ENCODE assay signal across 8 cellular contexts in the genomic region with DNA sequence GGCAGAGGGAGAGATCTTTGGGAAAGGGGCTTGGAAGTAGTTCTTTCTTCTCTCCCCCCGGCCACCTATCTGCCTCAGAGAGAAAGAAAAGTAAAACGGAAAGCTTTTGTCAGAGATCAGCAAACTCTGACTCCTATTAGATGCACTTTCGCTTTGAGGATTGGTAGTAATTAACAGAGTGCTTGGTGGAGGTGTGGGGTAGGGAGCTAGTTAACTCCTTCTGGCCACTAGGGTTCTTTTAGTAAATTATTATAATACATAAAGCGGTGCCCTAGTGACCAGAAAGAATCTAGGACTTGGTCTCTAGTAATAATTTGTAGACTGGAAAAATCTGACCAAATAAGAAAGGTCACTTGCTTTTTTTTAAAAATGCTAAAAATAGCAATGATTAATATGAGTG. TPM values are rescaled to one million over a fixed set of nuclear protein-coding genes. Genes with fewer than 3 reads are reported as not detected.
DNase-seq lines count a peak whose midpoint lies in the region; ATAC-seq and TF ChIP-seq lines count a peak whose summit lies in the region.

No MANE protein-coding gene starts in this region.

- ATAC-seq in GM21529 (IDR thresholded peaks at IDR 0.05; ENCODE audit: unreplicated experiment): peak; percentile 93

- 60 to 83% methylated on average over 4 of the region's 4 CpGs for WGBS in thyroid gland, 2 donors

- no peak overlapping the region for H3K27ac ChIP-seq in DOHH2 (ENCODE audit: low read depth, low read length)
- H3K27ac ChIP-seq in thyroid gland: peak overlapping the region; percentile 37 to 74 (median 48)

- DNase-seq in RPMI8226: peak; percentile 66
- peak; percentile 25 for DNase-seq in iPS-NIHi7 (ENCODE audit: extremely low spot score)
- no peak for DNase-seq in thyroid gland
- DNase-seq in activated effector memory CD4-positive, alpha-beta T cell treated with anti-CD3 and anti-CD28 coated beads, Interleukin-2, amount 50 U/mL, for 16 hours: no peak
- no peak for DNase-seq in NCI-H524 treated with DMSO at 0.1 percent for 48 hours (lab: John Stamatoyannopoulos, UW)
- no peak for DNase-seq in C1 segment of cervical spinal cord (lab: John Stamatoyannopoulos, UW)

- intact Hi-C loops in thyroid gland (cut with DNase I): no loop called here

- no peaks in the 10 kb centered on the region for H3K79me2 ChIP-seq in DOHH2 (ENCODE audit: control insufficient read depth, low read length)

- no peaks in the 10 kb centered on the region for H3K4me1 ChIP-seq in DOHH2 (ENCODE audit: control insufficient read depth, low read length)
- H3K4me1 ChIP-seq in thyroid gland: peaks cover 9 to 26% of the 10 kb centered on the region in 2 donors

- no peak for TF ChIP-seq POLR2A in thyroid gland (IDR thresholded peaks at IDR 0.05)

- no peak overlapping the region for H3K4me3 ChIP-seq in DOHH2 (ENCODE audit: low read length)
- peak overlapping the region in 1 of 3 donors; percentile 14 for H3K4me3 ChIP-seq in thyroid gland (replicated peaks in 1 of 3)

- H3K9me2 ChIP-seq in DOHH2 (replicated peaks; ENCODE audit: control insufficient read depth, low read length): no peaks in the 10 kb centered on the region

- H3K27me3 ChIP-seq in DOHH2 (ENCODE audit: control insufficient read depth, low read length) (peaks cover 30% of the 10 kb centered on the region), thyroid gland (no peaks in the 10 kb centered on the region)

- H3K4me2 ChIP-seq in DOHH2 (ENCODE audit: low read length): peak overlapping the region; percentile 9; the same call in 1 of the 2 replicates

- H4K20me1 ChIP-seq in DOHH2 (ENCODE audit: control insufficient read depth, insufficient read depth, low read depth, low read length): no peaks in the 10 kb centered on the region

- no peaks in the 10 kb centered on the region for H3K36me3 ChIP-seq in DOHH2 (ENCODE audit: control insufficient read depth, low read length)
- H3K36me3 ChIP-seq in thyroid gland: no peaks in the 10 kb centered on the region

- peak; percentile 7 for TF ChIP-seq CTCF in DOHH2 (IDR thresholded peaks at IDR 0.05; ENCODE audit: low read depth, low read length, poor library complexity, severe bottlenecking)
- TF ChIP-seq CTCF in thyroid gland (IDR thresholded peaks at IDR 0.05): no peak

- no peaks in the 10 kb centered on the region for H3K9me3 ChIP-seq in DOHH2 (ENCODE audit: control insufficient read depth, insufficient read depth, low read length)
- no peaks in the 10 kb centered on the region for H3K9me3 ChIP-seq in thyroid gland

- no peaks in the 10 kb centered on the region for H3F3A ChIP-seq in DOHH2 (ENCODE audit: control insufficient read depth, insufficient read depth)

RNA-seq across cellular contexts. Expression of a gene that starts 54.6 kb away (rescaled TPM):
- 100 to 1,000 TPM in 2 of 4 donors, 10 to 100 TPM in 2; 79.8 to 182 (median 111) TPM for total RNA-seq in thyroid gland

Comparison
In these comparisons a context has a peak if more than half of its experiments do, and no peak if none do; other contexts are left out.
1. DNase-seq: peak in RPMI8226 (single experiment) and iPS-NIHi7 (single experiment); none in thyroid gland (0 of 2), activated effector memory CD4-positive, alpha-beta T cell treated with anti-CD3 and anti-CD28 coated beads, Interleukin-2, amount 50 U/mL, for 16 hours (single experiment), NCI-H524 treated with DMSO at 0.1 percent for 48 hours (single experiment) and C1 segment of cervical spinal cord (0 of 14).